Comparison of ENCODE assay signal across 24 cellular contexts in the genomic region with DNA sequence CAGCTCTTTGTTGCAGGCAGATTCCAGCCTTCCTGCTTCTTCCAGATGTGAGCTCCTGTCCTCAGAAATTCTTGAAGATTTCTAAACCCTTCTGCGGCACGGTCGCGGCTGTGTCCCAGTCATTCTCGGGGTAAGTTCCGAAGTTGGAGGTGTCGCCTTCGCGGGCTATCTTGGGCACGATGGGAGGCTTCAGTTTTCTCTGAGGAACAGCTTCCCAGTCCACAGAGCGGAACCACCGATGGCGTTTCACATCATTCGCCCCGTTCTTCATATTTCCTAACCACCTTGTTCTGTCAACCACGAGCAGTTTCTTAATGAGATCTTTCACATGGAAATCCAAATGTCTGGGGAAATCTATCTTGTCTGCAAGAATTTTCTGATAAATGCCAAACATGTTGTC. TPM values are rescaled to one million over a fixed set of nuclear protein-coding genes. Genes with fewer than 3 reads are reported as not detected.
"Had no signal": no experiment of that assay in that cellular context is flagged by ENCODE, and none has a peak within 500 bp of the region (broad histone marks: within the 10 kb centered on the region; RNA-seq: fewer than 3 reads in every experiment).

No MANE protein-coding gene starts in this region.

- H3K9me3 ChIP-seq: SK-N-SH had no signal

- ATAC-seq: HepG2 had no signal

- H3K4me2 ChIP-seq: SK-N-SH had no signal

- FAIRE-seq: HepG2, RCC 7860 had no signal

- DNase-seq: IMR-90, KG1, MM.1S, NCI-H1092, NCI-H1105 treated with DMSO at 0.1 percent for 48 hours, NCI-H1417 treated with DMSO at 0.1 percent for 48 hours, NCI-H146, NCI-H1694 treated with DMSO at 0.1 percent for 48 hours, NCI-H1930, NCI-H2081, NCI-H2107, NCI-H2227 treated with DMSO at 0.1 percent for 48 hours, NCI-H524, NCI-H526 treated with DMSO at 0.1 percent for 48 hours, NCI-H774, RPMI8226, SHP77, SK-N-SH, SW 1271 had no signal

- H3K9ac ChIP-seq: SK-N-SH had no signal

RNA-seq across cellular contexts. Expression of a gene that starts 24.7 kb away (rescaled TPM):
- total RNA-seq: HepG2, HT1080, IMR-90, NCI-H460, SK-MEL-5 had no signal
- polyA plus RNA-seq: HepG2, IMR-90, SK-N-SH had no signal
